26 cellular contexts compared by ENCODE assay signal in genomic region chr13:105612541-105612940, GRCh38.
"Had no signal": no experiment of that assay in that cellular context is flagged by ENCODE, and none has a peak within 500 bp of the region (broad histone marks: within the 10 kb centered on the region; RNA-seq: fewer than 3 reads in every experiment).

No MANE protein-coding gene starts in this region.

- H3K79me2 ChIP-seq: hepatocyte, parathyroid adenoma had no signal

- H2AFZ ChIP-seq: hepatocyte, parathyroid adenoma had no signal

- H3K9me3 ChIP-seq: colonic mucosa, esophagus muscularis mucosa, gastroesophageal sphincter, heart left ventricle, neutrophil, right lobe of liver, suprapubic skin, transverse colon, vagina had no signal

- H3K9me3 Mint-ChIP-seq: memory B cell; stimulated activated naive CD8-positive, alpha-beta T cell treated with anti-CD3 and anti-CD28 coated beads, Interleukin-15, amount 100 ng/mL, for 72 hours had no signal

- H3K4me1 Mint-ChIP-seq: memory B cell; natural killer cell; stimulated activated naive CD8-positive, alpha-beta T cell treated with anti-CD3 and anti-CD28 coated beads, Interleukin-15, amount 100 ng/mL, for 72 hours had no signal

- H3K36me3 ChIP-seq: colonic mucosa, esophagus muscularis mucosa, gastroesophageal sphincter, heart left ventricle, neutrophil, right lobe of liver, suprapubic skin, transverse colon, vagina had no signal

- H3K27me3 Mint-ChIP-seq: dendritic cell treated with granulocyte-macrophage colony-stimulating factor and Interleukin-4, amounts not matched to agents 40 ng/mL and 50 ng/mL, for 4 days; memory B cell; progenitor cell of endocrine pancreas; stimulated activated naive CD8-positive, alpha-beta T cell treated with anti-CD3 and anti-CD28 coated beads, Interleukin-15, amount 100 ng/mL, for 72 hours had no signal

- H3K4me3 Mint-ChIP-seq: dendritic cell treated with granulocyte-macrophage colony-stimulating factor and Interleukin-4, amounts not matched to agents 40 ng/mL and 50 ng/mL, for 4 days; memory B cell; natural killer cell; stimulated activated naive CD8-positive, alpha-beta T cell treated with anti-CD3 and anti-CD28 coated beads, Interleukin-15, amount 100 ng/mL, for 72 hours had no signal

- H3K27ac ChIP-seq: colonic mucosa, esophagus muscularis mucosa, foreskin keratinocyte, gastroesophageal sphincter, heart left ventricle, hepatocyte, neutrophil, parathyroid adenoma, right lobe of liver, suprapubic skin, transverse colon, vagina had no signal

- FAIRE-seq: endothelial cell of umbilical vein, kidney, small intestine had no signal

- DNase-seq: colonic mucosa; effector CD8-positive, alpha-beta T cell; foreskin keratinocyte; heart left ventricle; kidney; natural killer cell; right lobe of liver; small intestine; stimulated activated CD4-positive, alpha-beta T cell treated with anti-CD3 and anti-CD28 coated beads, Interleukin-15, amount 100 ng/mL, for 24 hours; stimulated activated CD4-positive, alpha-beta T cell treated with anti-CD3 and anti-CD28 coated beads, Interleukin-2, amount 100 ng/mL, for 48 hours; stimulated activated CD8-positive, alpha-beta memory T cell treated with anti-CD3 and anti-CD28 coated beads, Interleukin-4, amount 100 ng/mL, for 48 hours; stimulated activated naive CD4-positive, alpha-beta T cell; stimulated activated naive CD8-positive, alpha-beta T cell treated with anti-CD3 and anti-CD28 coated beads, Interleukin-15, amount 100 ng/mL, for 72 hours; transverse colon had no signal

- H3K36me3 Mint-ChIP-seq: memory B cell, natural killer cell had no signal

- H3K4me1 ChIP-seq: colonic mucosa, esophagus muscularis mucosa, heart left ventricle, parathyroid adenoma, right lobe of liver, suprapubic skin, vagina had no signal

- H3K4me3 ChIP-seq: colonic mucosa, esophagus muscularis mucosa, gastroesophageal sphincter, heart left ventricle, hepatocyte, lung, right lobe of liver, suprapubic skin, transverse colon, vagina had no signal

- H3K27me3 ChIP-seq: colonic mucosa, esophagus muscularis mucosa, foreskin keratinocyte, gastroesophageal sphincter, heart left ventricle, hepatocyte, neutrophil, right lobe of liver, suprapubic skin, transverse colon, vagina had no signal

- H3K9ac ChIP-seq: parathyroid adenoma had no signal

- H3K27ac Mint-ChIP-seq: dendritic cell treated with granulocyte-macrophage colony-stimulating factor and Interleukin-4, amounts not matched to agents 40 ng/mL and 50 ng/mL, for 4 days; memory B cell; natural killer cell; progenitor cell of endocrine pancreas; stimulated activated naive CD8-positive, alpha-beta T cell treated with anti-CD3 and anti-CD28 coated beads, Interleukin-15, amount 100 ng/mL, for 72 hours had no signal

- H3K4me2 ChIP-seq: hepatocyte had no signal
